ENCODE assay signal across 17 cellular contexts in genomic region chr11:88683024-88683423, GRCh38.
DNase-seq lines count a peak whose midpoint lies in the region; ATAC-seq, FAIRE-seq and TF ChIP-seq lines count a peak whose summit lies in the region.
"Had no signal": no experiment of that assay in that cellular context is flagged by ENCODE, and none has a peak within 500 bp of the region (broad histone marks: within the 10 kb centered on the region; RNA-seq: fewer than 3 reads in every experiment).

No MANE protein-coding gene starts in this region.

- H3K27ac Mint-ChIP-seq in neural progenitor cell: no peak overlapping the region
- H3K27ac Mint-ChIP-seq: CD14-positive monocyte; CD8-positive, alpha-beta T cell; H9 had no signal

- CTCF ChIA-PET in H1 (lab: Charles Lee; ENCODE audit: partially characterized antibody) (interaction anchor here (0.6 kb wide), 1 partner anchor 935 kb away, joined by 3 read pairs; no protein-coding TSS in a partner anchor), GM10248 (lab: Yijun Ruan, JAX) (no interaction called here)

- no peaks in the 10 kb centered on the region for H3K23me2 ChIP-seq in H1 (ENCODE audit: low read depth, low read length)

- no peak for TF ChIP-seq RAD21 in H1 (IDR thresholded peaks at IDR 0.05 in 1 of 2, conservative IDR thresholded peaks at IDR 0.05 in 1 of 2; ENCODE audit: low read depth in 2 of 2, low read length in 2 of 2)

- H3K27me3 Mint-ChIP-seq in neural progenitor cell (ENCODE audit: insufficient read depth, low read depth): no peaks in the 10 kb centered on the region

- peak; percentile 39 for DNase-seq in COR-L47 (lab: John Stamatoyannopoulos, UW)
- DNase-seq in H1 (ENCODE audit: low read depth in 1 of 2, low spot score in 2 of 2): no peak
- DNase-seq in neural progenitor cell (ENCODE audit: low spot score): peak; percentile 47
- no peak for DNase-seq in AG20443 (ENCODE audit: low spot score)
- no peak for DNase-seq in mucosa of descending colon
- no peak for DNase-seq in GM10248 (ENCODE audit: extremely low spot score)
- DNase-seq: Caco-2; CD8-positive, alpha-beta T cell; DMS53; H9; Karpas-422 had no signal

- H3K4me3 ChIP-seq in HUES48 (ENCODE audit: low read depth, low read length): no peak overlapping the region
- no peak overlapping the region for H3K4me3 ChIP-seq in H1 (ENCODE audit: extremely low read depth in 1 of 4, insufficient read depth in 2 of 4, low read depth in 3 of 4, low read length in 4 of 4)
- no peak overlapping the region for H3K4me3 ChIP-seq in neural progenitor cell
- H3K4me3 ChIP-seq in mucosa of descending colon: no peak overlapping the region
- H3K4me3 ChIP-seq: K562 had no signal

- H3K27me3 ChIP-seq in HUES48 (ENCODE audit: control insufficient read depth, insufficient read depth, low read length) (no peaks in the 10 kb centered on the region), H1 (replicated peaks in 1 of 4; ENCODE audit: control insufficient read depth in 3 of 4, extremely low read depth in 1 of 4, insufficient read depth in 3 of 4, low read length in 3 of 4) (peaks cover 0 to 1% (median 0%) of the 10 kb centered on the region in 4 experiments; a peak in 1 of 7 replicates), neural progenitor cell (no peaks in the 10 kb centered on the region)

- no peaks in the 10 kb centered on the region for H3F3A ChIP-seq in neural progenitor cell (ENCODE audit: low read depth)

- H3K4me2 ChIP-seq in H1 (ENCODE audit: insufficient read depth in 1 of 2, low read depth in 2 of 2, low read length in 2 of 2) (0 out of 4 replicates have a peak overlapping the region, but pooled peaks of 1 of the 2 experiments have one; percentile 24), neural progenitor cell (peak overlapping the region; percentile 6)

- no peaks in the 10 kb centered on the region for H3K36me3 Mint-ChIP-seq in neural progenitor cell
- H3K36me3 Mint-ChIP-seq: CD14-positive monocyte; CD8-positive, alpha-beta T cell had no signal

- H2BK20ac ChIP-seq in H1 (ENCODE audit: low read length): no peak overlapping the region

- WGBS in H1 (ENCODE audit: extremely low coverage in 1 of 2, insufficient coverage in 1 of 2, insufficient read length in 1 of 2, insufficient replicate concordance in 2 of 2, low coverage in 1 of 2, low lambda C conversion rate in 2 of 2, missing lambda C conversion rate in 1 of 2), 2 experiments: 68% methylated on average over 1 of the region's 1 CpG; no CpG with 5 or more reads in 1 of the 2 experiments

- no peak overlapping the region for H4K5ac ChIP-seq in H1 (ENCODE audit: insufficient read length, low read depth, low read length)

- no peak overlapping the region for H3K23ac ChIP-seq in H1 (ENCODE audit: insufficient read length)

- TF ChIP-seq POLR2A in H1 (IDR thresholded peaks at IDR 0.05; ENCODE audit: control extremely low read depth in 1 of 2, low read depth in 2 of 2, low read length in 2 of 2): no peak

- POLR2A ChIA-PET in H1 (lab: Charles Lee; ENCODE audit: partially characterized antibody) (interaction anchor here (1.1 kb wide), 1 partner anchor 9 kb away, joined by 3 read pairs; no protein-coding TSS in a partner anchor), GM10248 (lab: Yijun Ruan, JAX) (no interaction called here)

- H3K4me1 ChIP-seq in HUES48 (ENCODE audit: control insufficient read depth, insufficient read depth, low read length) (peaks cover 8% of the 10 kb centered on the region; the same call in 1 of the 2 replicates), H1 (replicated peaks in 1 of 4; ENCODE audit: control insufficient read depth in 3 of 4, insufficient read depth in 4 of 4, low read length in 3 of 4) (peaks cover 0 to 2% (median 0%) of the 10 kb centered on the region in 4 experiments; a peak in 1 of 7 replicates), neural progenitor cell (peaks cover 19% of the 10 kb centered on the region), mucosa of descending colon (ENCODE audit: low read depth) (no peaks in the 10 kb centered on the region)
- H3K4me1 ChIP-seq: Caco-2 had no signal

- H3K9me3 Mint-ChIP-seq in neural progenitor cell: peaks cover 13% of the 10 kb centered on the region

- no peak overlapping the region for H3K56ac ChIP-seq in H1 (replicated peaks; ENCODE audit: insufficient read length, low read depth, low read length)

- H2AK5ac ChIP-seq in H1 (ENCODE audit: low read depth, low read length): no peak overlapping the region

- H2BK12ac ChIP-seq in H1 (ENCODE audit: low read depth, low read length): no peak overlapping the region

- H3K36me3 ChIP-seq in HUES48 (ENCODE audit: control insufficient read depth, insufficient read depth, low read length): no peaks in the 10 kb centered on the region
- no peaks in the 10 kb centered on the region for H3K36me3 ChIP-seq in H1 (ENCODE audit: control insufficient read depth in 2 of 4, insufficient read depth in 4 of 4, low read length in 3 of 4)
- no peaks in the 10 kb centered on the region for H3K36me3 ChIP-seq in neural progenitor cell
- H3K36me3 ChIP-seq in mucosa of descending colon (ENCODE audit: low read depth): no peaks in the 10 kb centered on the region

- no peak overlapping the region for H2AFZ ChIP-seq in H1 (ENCODE audit: low read length)
- H2AFZ ChIP-seq in neural progenitor cell (replicated peaks): no peak overlapping the region

- H3K4me1 Mint-ChIP-seq in neural progenitor cell: peaks cover 9% of the 10 kb centered on the region
- H3K4me1 Mint-ChIP-seq: CD14-positive monocyte had no signal

- no peaks in the 10 kb centered on the region for H3K79me1 ChIP-seq in H1 (ENCODE audit: low read depth, low read length)

- peak overlapping the region; percentile 42 for H3K27ac ChIP-seq in HUES48 (ENCODE audit: low read depth, low read length)
- H3K27ac ChIP-seq in H1 (ENCODE audit: low read depth, low read length): no peak overlapping the region
- H3K27ac ChIP-seq in neural progenitor cell: no peak overlapping the region
- H3K27ac ChIP-seq: HL-60 had no signal

- H3K9ac ChIP-seq in HUES48 (ENCODE audit: low read depth, low read length) (no peak overlapping the region), H1 (replicated peaks in 1 of 4; ENCODE audit: extremely low read depth in 1 of 4, low read depth in 3 of 4, low read length in 3 of 4) (no peak overlapping the region), neural progenitor cell (no peak overlapping the region)

- H2BK15ac ChIP-seq in H1 (ENCODE audit: low read length): no peak overlapping the region

- no peak overlapping the region for H2BK5ac ChIP-seq in H1 (ENCODE audit: low read depth, low read length)

- FAIRE-seq in H1 (lab: Jason Lieb, UNC): no peak
- FAIRE-seq: GM12891, K562 had no signal

- H3K18ac ChIP-seq in H1 (ENCODE audit: extremely low read depth, low read length): no peak overlapping the region

- ATAC-seq in mucosa of descending colon (no peak), HG03097 (IDR thresholded peaks at IDR 0.05; ENCODE audit: low FRiP score, unreplicated experiment) (no peak)
- ATAC-seq: CD8-positive, alpha-beta T cell; K562 had no signal

- no peak overlapping the region for H3K4ac ChIP-seq in H1 (replicated peaks; ENCODE audit: insufficient read length, low read depth, low read length)

- H4K20me1 ChIP-seq in H1 (replicated peaks in 1 of 2; ENCODE audit: control insufficient read depth in 1 of 2, insufficient read depth in 2 of 2, low read length in 2 of 2) (no peaks in the 10 kb centered on the region), neural progenitor cell (ENCODE audit: low read depth) (no peaks in the 10 kb centered on the region)

- no peak overlapping the region for H3K4me3 Mint-ChIP-seq in neural progenitor cell
- H3K4me3 Mint-ChIP-seq: CD14-positive monocyte; CD8-positive, alpha-beta T cell; H9 had no signal

- H3K79me2 ChIP-seq in H1 (ENCODE audit: control insufficient read depth in 1 of 2, insufficient read depth in 2 of 2, low read length in 2 of 2) (no peaks in the 10 kb centered on the region), neural progenitor cell (ENCODE audit: low read depth) (no peaks in the 10 kb centered on the region)

- no peak for TF ChIP-seq CTCF in H1 (IDR thresholded peaks at IDR 0.05; ENCODE audit: control extremely low read depth in 1 of 3, insufficient read depth in 1 of 3, low read depth in 1 of 3, low read length in 3 of 3)
- TF ChIP-seq CTCF in neural progenitor cell (IDR thresholded peaks at IDR 0.05): no peak
- no peak for TF ChIP-seq CTCF in mucosa of descending colon (IDR thresholded peaks at IDR 0.05)
- TF ChIP-seq CTCF in GM10248 (IDR thresholded peaks at IDR 0.05; ENCODE audit: control extremely low read depth, extremely low read depth, low read depth, missing control alignments): no peak

- no peak for TF ChIP-seq EP300 in H1 (IDR thresholded peaks at IDR 0.05; ENCODE audit: borderline replicate concordance in 1 of 2, low read depth in 2 of 2, low read length in 2 of 2)

- H3K14ac ChIP-seq in H1 (ENCODE audit: insufficient read length): no peak overlapping the region

- no peak overlapping the region for H2BK120ac ChIP-seq in H1 (replicated peaks; ENCODE audit: low read depth, low read length)

- intact Hi-C loops in mucosa of descending colon (cut with DNase I, micrococcal nuclease): no loop called here

- no peak overlapping the region for H4K91ac ChIP-seq in H1 (replicated peaks; ENCODE audit: insufficient read length, low read length)

- H3K9me3 ChIP-seq in HUES48 (ENCODE audit: control insufficient read depth, insufficient read depth, low read length) (peaks cover 4% of the 10 kb centered on the region; the same call in 1 of the 2 replicates), H1 (ENCODE audit: insufficient read depth in 2 of 2, low read depth in 1 of 2, low read length in 1 of 2) (peaks cover 0 to 6% of the 10 kb centered on the region in 2 experiments; a peak in 3 of 4 replicates), neural progenitor cell (ENCODE audit: low read depth) (no peaks in the 10 kb centered on the region), mucosa of descending colon (peaks cover 6% of the 10 kb centered on the region)
- H3K9me3 ChIP-seq: Caco-2 had no signal

- H4K8ac ChIP-seq in H1 (ENCODE audit: extremely low read depth, insufficient read depth, low read length): no peak overlapping the region

TF ChIP-seq in H1, 55 proteins besides CTCF, POLR2A, EP300 and RAD21 (continues in another document):
- peak; percentile 24 to 78 for TF ChIP-seq BCL11A (IDR thresholded peaks at IDR 0.05; ENCODE audit: low read depth in 2 of 2, low read length in 2 of 2)

Comparison
In these comparisons a context has a peak if more than half of its experiments do, and no peak if none do; other contexts are left out.
1. DNase-seq: peak in COR-L47 (single experiment) and neural progenitor cell (single experiment); none in H1 (0 of 2), AG20443 (single experiment), mucosa of descending colon (0 of 3) and GM10248 (single experiment).